Comparison of ENCODE assay signal across 1 cellular context in the genomic region with DNA sequence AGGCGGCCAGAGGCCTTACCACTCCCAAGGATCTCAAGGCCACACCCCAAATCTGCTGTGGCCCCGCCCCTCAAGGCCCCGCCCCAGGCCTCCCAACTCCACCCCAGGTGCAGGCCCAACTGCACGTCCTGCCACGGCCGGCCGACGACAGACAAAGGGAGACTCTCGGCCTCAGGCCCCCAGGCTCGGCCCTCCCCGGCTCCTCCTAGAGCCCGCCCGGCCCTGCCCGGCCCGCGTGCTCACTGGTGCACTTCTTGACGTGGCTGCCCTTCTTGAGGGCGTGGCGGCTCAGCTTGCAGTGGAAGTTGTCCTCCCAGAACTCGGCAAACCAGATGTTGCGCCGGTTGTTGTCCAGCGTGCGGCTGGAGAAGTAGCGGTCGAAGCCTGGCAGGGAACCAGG.
TF ChIP-seq lines count a peak whose summit lies in the region.

No MANE protein-coding gene starts in this region.

TF ChIP-seq in K562, 482 proteins besides CTCF, POLR2A, EP300 and RAD21 (continued from another document and continues in another):
- TF ChIP-seq, protein P1, sequence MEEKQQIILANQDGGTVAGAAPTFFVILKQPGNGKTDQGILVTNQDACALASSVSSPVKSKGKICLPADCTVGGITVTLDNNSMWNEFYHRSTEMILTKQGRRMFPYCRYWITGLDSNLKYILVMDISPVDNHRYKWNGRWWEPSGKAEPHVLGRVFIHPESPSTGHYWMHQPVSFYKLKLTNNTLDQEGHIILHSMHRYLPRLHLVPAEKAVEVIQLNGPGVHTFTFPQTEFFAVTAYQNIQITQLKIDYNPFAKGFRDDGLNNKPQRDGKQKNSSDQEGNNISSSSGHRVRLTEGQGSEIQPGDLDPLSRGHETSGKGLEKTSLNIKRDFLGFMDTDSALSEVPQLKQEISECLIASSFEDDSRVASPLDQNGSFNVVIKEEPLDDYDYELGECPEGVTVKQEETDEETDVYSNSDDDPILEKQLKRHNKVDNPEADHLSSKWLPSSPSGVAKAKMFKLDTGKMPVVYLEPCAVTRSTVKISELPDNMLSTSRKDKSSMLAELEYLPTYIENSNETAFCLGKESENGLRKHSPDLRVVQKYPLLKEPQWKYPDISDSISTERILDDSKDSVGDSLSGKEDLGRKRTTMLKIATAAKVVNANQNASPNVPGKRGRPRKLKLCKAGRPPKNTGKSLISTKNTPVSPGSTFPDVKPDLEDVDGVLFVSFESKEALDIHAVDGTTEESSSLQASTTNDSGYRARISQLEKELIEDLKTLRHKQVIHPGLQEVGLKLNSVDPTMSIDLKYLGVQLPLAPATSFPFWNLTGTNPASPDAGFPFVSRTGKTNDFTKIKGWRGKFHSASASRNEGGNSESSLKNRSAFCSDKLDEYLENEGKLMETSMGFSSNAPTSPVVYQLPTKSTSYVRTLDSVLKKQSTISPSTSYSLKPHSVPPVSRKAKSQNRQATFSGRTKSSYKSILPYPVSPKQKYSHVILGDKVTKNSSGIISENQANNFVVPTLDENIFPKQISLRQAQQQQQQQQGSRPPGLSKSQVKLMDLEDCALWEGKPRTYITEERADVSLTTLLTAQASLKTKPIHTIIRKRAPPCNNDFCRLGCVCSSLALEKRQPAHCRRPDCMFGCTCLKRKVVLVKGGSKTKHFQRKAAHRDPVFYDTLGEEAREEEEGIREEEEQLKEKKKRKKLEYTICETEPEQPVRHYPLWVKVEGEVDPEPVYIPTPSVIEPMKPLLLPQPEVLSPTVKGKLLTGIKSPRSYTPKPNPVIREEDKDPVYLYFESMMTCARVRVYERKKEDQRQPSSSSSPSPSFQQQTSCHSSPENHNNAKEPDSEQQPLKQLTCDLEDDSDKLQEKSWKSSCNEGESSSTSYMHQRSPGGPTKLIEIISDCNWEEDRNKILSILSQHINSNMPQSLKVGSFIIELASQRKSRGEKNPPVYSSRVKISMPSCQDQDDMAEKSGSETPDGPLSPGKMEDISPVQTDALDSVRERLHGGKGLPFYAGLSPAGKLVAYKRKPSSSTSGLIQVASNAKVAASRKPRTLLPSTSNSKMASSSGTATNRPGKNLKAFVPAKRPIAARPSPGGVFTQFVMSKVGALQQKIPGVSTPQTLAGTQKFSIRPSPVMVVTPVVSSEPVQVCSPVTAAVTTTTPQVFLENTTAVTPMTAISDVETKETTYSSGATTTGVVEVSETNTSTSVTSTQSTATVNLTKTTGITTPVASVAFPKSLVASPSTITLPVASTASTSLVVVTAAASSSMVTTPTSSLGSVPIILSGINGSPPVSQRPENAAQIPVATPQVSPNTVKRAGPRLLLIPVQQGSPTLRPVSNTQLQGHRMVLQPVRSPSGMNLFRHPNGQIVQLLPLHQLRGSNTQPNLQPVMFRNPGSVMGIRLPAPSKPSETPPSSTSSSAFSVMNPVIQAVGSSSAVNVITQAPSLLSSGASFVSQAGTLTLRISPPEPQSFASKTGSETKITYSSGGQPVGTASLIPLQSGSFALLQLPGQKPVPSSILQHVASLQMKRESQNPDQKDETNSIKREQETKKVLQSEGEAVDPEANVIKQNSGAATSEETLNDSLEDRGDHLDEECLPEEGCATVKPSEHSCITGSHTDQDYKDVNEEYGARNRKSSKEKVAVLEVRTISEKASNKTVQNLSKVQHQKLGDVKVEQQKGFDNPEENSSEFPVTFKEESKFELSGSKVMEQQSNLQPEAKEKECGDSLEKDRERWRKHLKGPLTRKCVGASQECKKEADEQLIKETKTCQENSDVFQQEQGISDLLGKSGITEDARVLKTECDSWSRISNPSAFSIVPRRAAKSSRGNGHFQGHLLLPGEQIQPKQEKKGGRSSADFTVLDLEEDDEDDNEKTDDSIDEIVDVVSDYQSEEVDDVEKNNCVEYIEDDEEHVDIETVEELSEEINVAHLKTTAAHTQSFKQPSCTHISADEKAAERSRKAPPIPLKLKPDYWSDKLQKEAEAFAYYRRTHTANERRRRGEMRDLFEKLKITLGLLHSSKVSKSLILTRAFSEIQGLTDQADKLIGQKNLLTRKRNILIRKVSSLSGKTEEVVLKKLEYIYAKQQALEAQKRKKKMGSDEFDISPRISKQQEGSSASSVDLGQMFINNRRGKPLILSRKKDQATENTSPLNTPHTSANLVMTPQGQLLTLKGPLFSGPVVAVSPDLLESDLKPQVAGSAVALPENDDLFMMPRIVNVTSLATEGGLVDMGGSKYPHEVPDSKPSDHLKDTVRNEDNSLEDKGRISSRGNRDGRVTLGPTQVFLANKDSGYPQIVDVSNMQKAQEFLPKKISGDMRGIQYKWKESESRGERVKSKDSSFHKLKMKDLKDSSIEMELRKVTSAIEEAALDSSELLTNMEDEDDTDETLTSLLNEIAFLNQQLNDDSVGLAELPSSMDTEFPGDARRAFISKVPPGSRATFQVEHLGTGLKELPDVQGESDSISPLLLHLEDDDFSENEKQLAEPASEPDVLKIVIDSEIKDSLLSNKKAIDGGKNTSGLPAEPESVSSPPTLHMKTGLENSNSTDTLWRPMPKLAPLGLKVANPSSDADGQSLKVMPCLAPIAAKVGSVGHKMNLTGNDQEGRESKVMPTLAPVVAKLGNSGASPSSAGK (IDR thresholded peaks at IDR 0.05), result peak; percentile 89
- TF ChIP-seq CHD1 (IDR thresholded peaks at IDR 0.05; ENCODE audit: low read length) (no peak), ZNF140 (CRISPR knock-in tag; IDR thresholded peaks at IDR 0.05) (no peak), KLF1 (tag; IDR thresholded peaks at IDR 0.05) (no peak), ZSCAN32 (CRISPR knock-in tag; IDR thresholded peaks at IDR 0.05) (no peak), EZH2 (IDR thresholded peaks at IDR 0.05; ENCODE audit: borderline replicate concordance, low read depth, low read length) (no peak), RCOR1 (IDR thresholded peaks at IDR 0.05; ENCODE audit: borderline replicate concordance in 1 of 2, low read depth in 2 of 2, low read length in 2 of 2) (0 out of 4 replicates have a peak, but pooled peaks of 1 of the 2 experiments have one; percentile 6), TAF15 (IDR thresholded peaks at IDR 0.05; ENCODE audit: low read depth, low read length) (no peak), ZNF696 (CRISPR knock-in tag; conservative IDR thresholded peaks at IDR 0.05) (no peak), SMAD1 (IDR thresholded peaks at IDR 0.05; ENCODE audit: low read depth, low read length, partially characterized antibody) (no peak), FOXA3 (CRISPR knock-in tag; conservative IDR thresholded peaks at IDR 0.05 in 1 of 2, IDR thresholded peaks at IDR 0.05 in 1 of 2) (no peak), SIX5 (IDR thresholded peaks at IDR 0.05; ENCODE audit: borderline replicate concordance in 1 of 2, insufficient read depth in 1 of 2, low read depth in 1 of 2, low read length in 2 of 2) (no peak), CHD2 (IDR thresholded peaks at IDR 0.05; ENCODE audit: low read depth, low read length) (no peak), DACH1 (IDR thresholded peaks at IDR 0.05; ENCODE audit: partially characterized antibody) (no peak), ATF7 (IDR thresholded peaks at IDR 0.05) (0 out of 2 replicates have a peak, but pooled peaks have one; percentile 30), PURB (CRISPR knock-in tag; IDR thresholded peaks at IDR 0.05; ENCODE audit: low read depth) (no peak), NONO (IDR thresholded peaks at IDR 0.05; ENCODE audit: low read depth in 2 of 2, low read length in 1 of 2) (no peak), MTA3 (IDR thresholded peaks at IDR 0.05; ENCODE audit: borderline replicate concordance) (no peak; the same call in 1 of the 2 replicates), ZNF717 (CRISPR knock-in tag; IDR thresholded peaks at IDR 0.05) (no peak)
- TF ChIP-seq, protein P2, sequence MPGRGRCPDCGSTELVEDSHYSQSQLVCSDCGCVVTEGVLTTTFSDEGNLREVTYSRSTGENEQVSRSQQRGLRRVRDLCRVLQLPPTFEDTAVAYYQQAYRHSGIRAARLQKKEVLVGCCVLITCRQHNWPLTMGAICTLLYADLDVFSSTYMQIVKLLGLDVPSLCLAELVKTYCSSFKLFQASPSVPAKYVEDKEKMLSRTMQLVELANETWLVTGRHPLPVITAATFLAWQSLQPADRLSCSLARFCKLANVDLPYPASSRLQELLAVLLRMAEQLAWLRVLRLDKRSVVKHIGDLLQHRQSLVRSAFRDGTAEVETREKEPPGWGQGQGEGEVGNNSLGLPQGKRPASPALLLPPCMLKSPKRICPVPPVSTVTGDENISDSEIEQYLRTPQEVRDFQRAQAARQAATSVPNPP (IDR thresholded peaks at IDR 0.05; ENCODE audit: borderline replicate concordance, insufficient read depth, insufficient read length), result no peak
- TF ChIP-seq, protein P3, sequence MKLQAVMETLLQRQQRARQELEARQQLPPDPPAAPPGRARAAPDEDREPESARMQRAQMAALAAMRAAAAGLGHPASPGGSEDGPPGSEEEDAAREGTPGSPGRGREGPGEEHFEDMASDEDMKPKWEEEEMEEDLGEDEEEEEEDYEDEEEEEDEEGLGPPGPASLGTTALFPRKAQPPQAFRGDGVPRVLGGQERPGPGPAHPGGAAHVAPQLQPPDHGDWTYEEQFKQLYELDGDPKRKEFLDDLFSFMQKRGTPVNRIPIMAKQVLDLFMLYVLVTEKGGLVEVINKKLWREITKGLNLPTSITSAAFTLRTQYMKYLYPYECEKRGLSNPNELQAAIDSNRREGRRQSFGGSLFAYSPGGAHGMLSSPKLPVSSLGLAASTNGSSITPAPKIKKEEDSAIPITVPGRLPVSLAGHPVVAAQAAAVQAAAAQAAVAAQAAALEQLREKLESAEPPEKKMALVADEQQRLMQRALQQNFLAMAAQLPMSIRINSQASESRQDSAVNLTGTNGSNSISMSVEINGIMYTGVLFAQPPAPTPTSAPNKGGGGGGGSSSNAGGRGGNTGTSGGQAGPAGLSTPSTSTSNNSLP (IDR thresholded peaks at IDR 0.05; ENCODE audit: borderline replicate concordance, low read depth, low read length), result no peak
- TF ChIP-seq, protein P4, sequence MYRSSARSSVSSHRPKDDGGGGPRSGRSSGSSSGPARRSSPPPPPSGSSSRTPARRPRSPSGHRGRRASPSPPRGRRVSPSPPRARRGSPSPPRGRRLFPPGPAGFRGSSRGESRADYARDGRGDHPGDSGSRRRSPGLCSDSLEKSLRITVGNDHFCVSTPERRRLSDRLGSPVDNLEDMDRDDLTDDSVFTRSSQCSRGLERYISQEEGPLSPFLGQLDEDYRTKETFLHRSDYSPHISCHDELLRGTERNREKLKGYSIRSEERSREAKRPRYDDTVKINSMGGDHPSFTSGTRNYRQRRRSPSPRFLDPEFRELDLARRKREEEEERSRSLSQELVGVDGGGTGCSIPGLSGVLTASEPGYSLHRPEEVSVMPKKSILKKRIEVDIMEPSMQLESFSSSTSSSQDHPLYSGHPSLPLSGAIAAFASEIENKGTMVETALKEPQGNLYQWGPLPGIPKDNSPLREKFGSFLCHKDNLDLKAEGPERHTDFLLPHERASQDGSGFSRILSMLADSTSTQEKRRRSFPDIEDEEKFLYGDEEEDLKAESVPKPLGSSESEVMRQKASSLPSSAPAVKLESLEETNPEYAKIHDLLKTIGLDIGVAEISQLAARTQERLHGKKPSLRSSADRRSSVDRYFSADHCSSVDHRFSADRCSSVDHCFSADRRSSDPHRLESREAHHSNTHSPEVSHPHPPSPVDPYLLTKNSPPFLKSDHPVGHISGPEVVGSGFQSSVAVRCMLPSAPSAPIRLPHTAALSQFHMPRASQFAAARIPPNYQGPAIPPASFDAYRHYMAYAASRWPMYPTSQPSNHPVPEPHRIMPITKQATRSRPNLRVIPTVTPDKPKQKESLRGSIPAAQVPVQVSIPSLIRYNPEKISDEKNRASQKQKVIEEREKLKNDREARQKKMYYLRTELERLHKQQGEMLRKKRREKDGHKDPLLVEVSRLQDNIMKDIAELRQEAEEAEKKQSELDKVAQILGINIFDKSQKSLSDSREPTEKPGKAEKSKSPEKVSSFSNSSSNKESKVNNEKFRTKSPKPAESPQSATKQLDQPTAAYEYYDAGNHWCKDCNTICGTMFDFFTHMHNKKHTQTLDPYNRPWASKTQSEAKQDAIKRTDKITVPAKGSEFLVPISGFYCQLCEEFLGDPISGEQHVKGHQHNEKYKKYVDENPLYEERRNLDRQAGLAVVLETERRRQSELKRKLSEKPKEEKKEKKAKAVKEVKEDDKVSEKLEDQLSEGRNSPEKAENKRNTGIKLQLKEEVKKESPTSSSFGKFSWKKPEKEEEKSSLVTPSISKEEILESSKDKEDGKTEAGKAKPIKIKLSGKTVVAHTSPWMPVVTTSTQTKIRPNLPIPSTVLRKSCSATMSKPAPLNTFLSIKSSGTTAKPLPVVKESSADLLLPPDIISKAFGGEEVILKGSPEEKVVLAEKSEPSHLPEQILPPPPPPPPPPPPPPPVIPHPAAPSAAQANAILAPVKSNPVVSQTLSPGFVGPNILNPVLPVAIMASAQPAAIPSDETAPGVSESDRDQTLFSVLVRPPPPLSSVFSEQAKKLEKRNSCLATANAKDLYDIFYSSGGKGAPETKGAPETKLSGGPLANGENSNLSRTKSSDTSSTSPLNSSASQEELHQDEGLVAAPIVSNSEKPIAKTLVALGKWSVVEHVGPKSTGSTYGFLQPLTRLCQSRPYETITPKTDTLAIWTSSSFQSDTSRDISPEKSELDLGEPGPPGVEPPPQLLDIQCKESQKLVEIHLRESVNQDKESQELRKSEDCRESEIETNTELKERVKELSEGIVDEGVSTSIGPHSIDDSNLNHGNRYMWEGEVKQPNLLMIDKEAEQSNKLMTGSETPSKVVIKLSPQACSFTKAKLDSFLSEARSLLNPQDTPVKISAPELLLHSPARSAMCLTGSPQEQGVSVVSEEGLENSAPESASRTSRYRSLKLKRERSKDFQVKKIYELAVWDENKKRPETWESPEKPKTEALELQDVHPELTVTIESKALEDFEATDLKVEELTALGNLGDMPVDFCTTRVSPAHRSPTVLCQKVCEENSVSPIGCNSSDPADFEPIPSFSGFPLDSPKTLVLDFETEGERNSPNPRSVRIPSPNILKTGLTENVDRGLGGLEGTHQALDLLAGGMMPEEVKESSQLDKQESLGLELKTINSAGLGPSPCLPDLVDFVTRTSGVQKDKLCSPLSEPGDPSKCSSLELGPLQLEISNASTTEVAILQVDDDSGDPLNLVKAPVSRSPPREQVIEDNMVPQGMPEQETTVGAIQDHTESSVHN (IDR thresholded peaks at IDR 0.05; ENCODE audit: borderline replicate concordance in 1 of 2, low read depth in 1 of 2), result no peak
- TF ChIP-seq, protein P5, sequence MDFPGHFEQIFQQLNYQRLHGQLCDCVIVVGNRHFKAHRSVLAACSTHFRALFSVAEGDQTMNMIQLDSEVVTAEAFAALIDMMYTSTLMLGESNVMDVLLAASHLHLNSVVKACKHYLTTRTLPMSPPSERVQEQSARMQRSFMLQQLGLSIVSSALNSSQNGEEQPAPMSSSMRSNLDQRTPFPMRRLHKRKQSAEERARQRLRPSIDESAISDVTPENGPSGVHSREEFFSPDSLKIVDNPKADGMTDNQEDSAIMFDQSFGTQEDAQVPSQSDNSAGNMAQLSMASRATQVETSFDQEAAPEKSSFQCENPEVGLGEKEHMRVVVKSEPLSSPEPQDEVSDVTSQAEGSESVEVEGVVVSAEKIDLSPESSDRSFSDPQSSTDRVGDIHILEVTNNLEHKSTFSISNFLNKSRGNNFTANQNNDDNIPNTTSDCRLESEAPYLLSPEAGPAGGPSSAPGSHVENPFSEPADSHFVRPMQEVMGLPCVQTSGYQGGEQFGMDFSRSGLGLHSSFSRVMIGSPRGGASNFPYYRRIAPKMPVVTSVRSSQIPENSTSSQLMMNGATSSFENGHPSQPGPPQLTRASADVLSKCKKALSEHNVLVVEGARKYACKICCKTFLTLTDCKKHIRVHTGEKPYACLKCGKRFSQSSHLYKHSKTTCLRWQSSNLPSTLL (IDR thresholded peaks at IDR 0.05), result no peak
- TF ChIP-seq, protein P6, sequence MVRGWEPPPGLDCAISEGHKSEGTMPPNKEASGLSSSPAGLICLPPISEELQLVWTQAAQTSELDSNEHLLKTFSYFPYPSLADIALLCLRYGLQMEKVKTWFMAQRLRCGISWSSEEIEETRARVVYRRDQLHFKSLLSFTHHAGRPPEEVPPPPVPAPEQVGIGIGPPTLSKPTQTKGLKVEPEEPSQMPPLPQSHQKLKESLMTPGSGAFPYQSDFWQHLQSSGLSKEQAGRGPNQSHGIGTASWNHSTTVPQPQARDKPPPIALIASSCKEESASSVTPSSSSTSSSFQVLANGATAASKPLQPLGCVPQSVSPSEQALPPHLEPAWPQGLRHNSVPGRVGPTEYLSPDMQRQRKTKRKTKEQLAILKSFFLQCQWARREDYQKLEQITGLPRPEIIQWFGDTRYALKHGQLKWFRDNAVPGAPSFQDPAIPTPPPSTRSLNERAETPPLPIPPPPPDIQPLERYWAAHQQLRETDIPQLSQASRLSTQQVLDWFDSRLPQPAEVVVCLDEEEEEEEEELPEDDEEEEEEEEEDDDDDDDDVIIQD (CRISPR knock-in tag; IDR thresholded peaks at IDR 0.05), result no peak
